In genomic region chr3:5756443-5756842, GRCh38 we compare ENCODE assay signal across 25 cellular contexts.
"Had no signal": no experiment of that assay in that cellular context is flagged by ENCODE, and none has a peak within 500 bp of the region (broad histone marks: within the 10 kb centered on the region; RNA-seq: fewer than 3 reads in every experiment).

No MANE protein-coding gene starts in this region.

- H3K4me1 Mint-ChIP-seq: activated CD8-positive, alpha-beta memory T cell treated with anti-CD3 and anti-CD28 coated beads, Interleukin-2, amount 10 ng/mL, durations not matched to agents 7 days and 5 days; activated naive CD8-positive, alpha-beta T cell treated with anti-CD3 and anti-CD28 coated beads, Interleukin-2, amount 50 U/mL, for 24 hours; brain; central memory CD8-positive, alpha-beta T cell; WTC11 had no signal

- H3K27ac Mint-ChIP-seq: activated CD8-positive, alpha-beta memory T cell treated with anti-CD3 and anti-CD28 coated beads, Interleukin-2, amount 10 ng/mL, durations not matched to agents 7 days and 5 days; activated naive CD4-positive, alpha-beta T cell treated with anti-CD3 and anti-CD28 coated beads, Interleukin-2, amount 50 U/mL, for 72 hours; activated naive CD8-positive, alpha-beta T cell treated with anti-CD3 and anti-CD28 coated beads, Interleukin-2, amount 50 U/mL, for 24 hours; activated T-cell treated with anti-CD3 and anti-CD28 coated beads, Interleukin-2, amount 50 U/mL, for 24 hours; activated T-helper 1 cell treated with anti-CD3 and anti-CD28 coated beads, Interleukin-12 subunit alpha, Interleukin-12 subunit beta, Interleukin-2, Interleukin-4 antibody, amounts not matched to agents 30 ng/mL and 10 ng/mL and 1 ng/mL, durations not matched to agents 14 hours and 24 hours and 36 hours; brain; T-helper 1 cell treated with Interleukin-12 subunit alpha and Interleukin-12 subunit beta and Interleukin-4 antibody, amounts not matched to agents 30 μg/mL and 1 μg/mL, for 36 hours; WTC11 had no signal

- H3K27ac ChIP-seq: ascending aorta, PC-9 had no signal

- H3K36me3 ChIP-seq: ascending aorta had no signal

- H3K27me3 ChIP-seq: ascending aorta had no signal

- H3K4me1 ChIP-seq: ascending aorta had no signal

- H3K4me3 Mint-ChIP-seq: activated CD8-positive, alpha-beta memory T cell treated with anti-CD3 and anti-CD28 coated beads, Interleukin-2, amount 10 ng/mL, durations not matched to agents 7 days and 5 days; activated naive CD8-positive, alpha-beta T cell treated with anti-CD3 and anti-CD28 coated beads, Interleukin-2, amount 50 U/mL, for 24 hours; activated T-cell treated with anti-CD3 and anti-CD28 coated beads, Interleukin-2, amount 50 U/mL, for 24 hours; activated T-helper 1 cell treated with anti-CD3 and anti-CD28 coated beads, Interleukin-12 subunit alpha, Interleukin-12 subunit beta, Interleukin-2, Interleukin-4 antibody, amounts not matched to agents 30 ng/mL and 10 ng/mL and 1 ng/mL, durations not matched to agents 14 hours and 24 hours and 36 hours; brain; central memory CD8-positive, alpha-beta T cell; T-helper 1 cell treated with Interleukin-12 subunit alpha and Interleukin-12 subunit beta and Interleukin-4 antibody, amounts not matched to agents 30 μg/mL and 1 μg/mL, for 36 hours; WTC11 had no signal

- ATAC-seq: activated CD8-positive, alpha-beta memory T cell treated with anti-CD3 and anti-CD28 coated beads, Interleukin-2, amount 10 ng/mL, durations not matched to agents 7 days and 5 days; activated naive CD4-positive, alpha-beta T cell treated with anti-CD3 and anti-CD28 coated beads, Interleukin-2, amount 50 U/mL, for 72 hours; activated naive CD8-positive, alpha-beta T cell treated with anti-CD3 and anti-CD28 coated beads, Interleukin-2, amount 50 U/mL, for 24 hours; WTC11 had no signal

- H3K36me3 Mint-ChIP-seq: activated CD8-positive, alpha-beta memory T cell treated with anti-CD3 and anti-CD28 coated beads, Interleukin-2, amount 10 ng/mL, durations not matched to agents 7 days and 5 days; activated naive CD4-positive, alpha-beta T cell treated with anti-CD3 and anti-CD28 coated beads, Interleukin-2, amount 50 U/mL, for 72 hours; brain had no signal

- H3K27me3 Mint-ChIP-seq: activated CD8-positive, alpha-beta memory T cell treated with anti-CD3 and anti-CD28 coated beads, Interleukin-2, amount 10 ng/mL, durations not matched to agents 7 days and 5 days; activated naive CD8-positive, alpha-beta T cell treated with anti-CD3 and anti-CD28 coated beads, Interleukin-2, amount 50 U/mL, for 24 hours; activated T-cell treated with anti-CD3 and anti-CD28 coated beads, Interleukin-2, amount 50 U/mL, for 24 hours; central memory CD8-positive, alpha-beta T cell had no signal

- H3K9me3 Mint-ChIP-seq: activated naive CD8-positive, alpha-beta T cell treated with anti-CD3 and anti-CD28 coated beads, Interleukin-2, amount 50 U/mL, for 24 hours; activated T-helper 1 cell treated with anti-CD3 and anti-CD28 coated beads, Interleukin-12 subunit alpha, Interleukin-12 subunit beta, Interleukin-2, Interleukin-4 antibody, amounts not matched to agents 30 ng/mL and 10 ng/mL and 1 ng/mL, durations not matched to agents 14 hours and 24 hours and 36 hours; T-helper 1 cell treated with Interleukin-12 subunit alpha and Interleukin-12 subunit beta and Interleukin-4 antibody, amounts not matched to agents 30 μg/mL and 1 μg/mL, for 36 hours had no signal

- H3K4me3 ChIP-seq: ascending aorta, PC-9 had no signal

- DNase-seq: activated CD4-positive, alpha-beta T cell treated with anti-CD3 and anti-CD28 coated beads for 48 hours; activated CD4-positive, alpha-beta T cell treated with anti-CD3 and anti-CD28 coated beads, Interleukin-2, amount 50 U/mL, for 48 hours; activated CD4-positive, CD25-positive, alpha-beta regulatory T cell treated with anti-CD3 and anti-CD28 coated beads, Interleukin-2, amount 50 U/mL, for 72 hours; activated CD8-positive, alpha-beta memory T cell treated with anti-CD3 and anti-CD28 coated beads, Interleukin-2, amount 10 ng/mL, durations not matched to agents 7 days and 5 days; activated effector memory CD4-positive, alpha-beta T cell treated with anti-CD3 and anti-CD28 coated beads, Interleukin-2, amount 50 U/mL, for 16 hours; activated naive CD4-positive, alpha-beta T cell treated with Interleukin-2 at 50 U/mL for 16 hours; activated naive CD8-positive, alpha-beta T cell treated with anti-CD3 and anti-CD28 coated beads, Interleukin-2, amount 50 U/mL, for 24 hours; activated T-cell treated with anti-CD3 and anti-CD28 coated beads, Interleukin-2, amount 50 U/mL, for 24 hours; amniotic stem cell; Karpas-422; NCI-H1048; NCI-H146; NCI-H187 treated with DMSO at 0.1 percent for 48 hours; NCI-H2081 treated with DMSO at 0.1 percent for 48 hours; NCI-H446; NCI-H524; PC-9; SHP77 treated with DMSO at 0.1 percent for 48 hours had no signal

- H3K9me3 ChIP-seq: ascending aorta had no signal
